ENCODE assay signal across 33 cellular contexts in genomic region chr11:117834838-117835443, GRCh38. TPM values are rescaled to one million over a fixed set of nuclear protein-coding genes. Genes with fewer than 3 reads are reported as not detected.
DNase-seq lines count a peak whose midpoint lies in the region; ATAC-seq, FAIRE-seq and TF ChIP-seq lines count a peak whose summit lies in the region.
"Had no signal": no experiment of that assay in that cellular context is flagged by ENCODE, and none has a peak within 500 bp of the region (broad histone marks: within the 10 kb centered on the region; RNA-seq: fewer than 3 reads in every experiment).

No MANE protein-coding gene starts in this region.

- H3K27ac Mint-ChIP-seq in T-helper 17 cell: peak overlapping the region; percentile 37
- H3K27ac Mint-ChIP-seq in T-helper 2 cell treated with Interferon-gamma antibody and Interleukin-4, amounts not matched to agents 5 μg/mL and 100 μg/mL, for 36 hours: no peak overlapping the region

- no peaks in the 10 kb centered on the region for H3K9me3 Mint-ChIP-seq in T-helper 2 cell treated with Interferon-gamma antibody and Interleukin-4, amounts not matched to agents 5 μg/mL and 100 μg/mL, for 36 hours
- H3K9me3 Mint-ChIP-seq: CD8-positive, alpha-beta memory T cell; nephron had no signal

- no peak for FAIRE-seq in HTR-8/SVneo (lab: Jason Lieb, UNC)
- FAIRE-seq: A549, endothelial cell of umbilical vein, GM12891 had no signal

- intact Hi-C loops in tibial artery (cut with DNase I; ENCODE audit: low total_unique reads): no loop called here

- peak; percentile 10 for DNase-seq in activated effector memory CD4-positive, alpha-beta T cell treated with anti-CD3 and anti-CD28 coated beads, Interleukin-2, amount 50 U/mL, for 16 hours
- DNase-seq in activated effector memory CD4-positive, alpha-beta T cell treated with Interleukin-2 at 50 U/mL for 16 hours: no peak
- no peak for DNase-seq in T-helper 17 cell
- peak; percentile 60 for DNase-seq in mesenteric fat pad (ENCODE audit: low spot score)
- peak; percentile 9 to 39 for DNase-seq in tibial artery
- no peak for DNase-seq in NCI-H748 treated with DMSO at 0.1 percent for 48 hours (lab: John Stamatoyannopoulos, UW)
- DNase-seq in T-helper 2 cell treated with Interferon-gamma antibody and Interleukin-4, amounts not matched to agents 5 μg/mL and 100 μg/mL, for 36 hours (ENCODE audit: low spot score): no peak
- DNase-seq in HTR-8/SVneo (ENCODE audit: insufficient read length, low spot score): no peak
- DNase-seq: activated CD4-positive, alpha-beta T cell treated with anti-CD3 and anti-CD28 coated beads for 4 hours; activated T-cell treated with anti-CD3 and anti-CD28 coated beads, Interleukin-2, amount 50 U/mL, for 1 hour; DMS 273 treated with DMSO at 0.1 percent for 48 hours; mammary epithelial cell; NCI-H1930; NCI-H524; retina; SHP77; stimulated activated naive CD4-positive, alpha-beta T cell treated with Interleukin-2 at 50 U/mL for 16 hours had no signal

- H3K4me3 ChIP-seq in tibial artery: no peak overlapping the region
- H3K4me3 ChIP-seq: A549, hepatocyte, ovary, skin epidermis, thoracic aorta, vagina had no signal

- H3K36me3 ChIP-seq in tibial artery: peaks cover 0 to 5% (median 0%) of the 10 kb centered on the region in 3 donors
- H3K36me3 ChIP-seq: ovary, thoracic aorta, vagina had no signal

- no peaks in the 10 kb centered on the region for H3K36me3 Mint-ChIP-seq in T-helper 17 cell (ENCODE audit: low read depth)
- H3K36me3 Mint-ChIP-seq in T-helper 2 cell treated with Interferon-gamma antibody and Interleukin-4, amounts not matched to agents 5 μg/mL and 100 μg/mL, for 36 hours (ENCODE audit: low read depth): no peaks in the 10 kb centered on the region
- H3K36me3 Mint-ChIP-seq: CD8-positive, alpha-beta memory T cell had no signal

- no peak overlapping the region for H3K27ac ChIP-seq in tibial artery
- H3K27ac ChIP-seq: A549, ovary, skin epidermis, thoracic aorta, vagina had no signal

- peaks cover 0 to 47% of the 10 kb centered on the region in 2 donors for H3K27me3 ChIP-seq in tibial artery
- H3K27me3 ChIP-seq: hepatocyte, ovary, vagina had no signal

- no peak for ATAC-seq in T-helper 17 cell
- ATAC-seq: A549 had no signal

- no peaks in the 10 kb centered on the region for H3K9me3 ChIP-seq in T-helper 17 cell (ENCODE audit: control insufficient read depth, low read length, poor library complexity, severe bottlenecking)
- no peaks in the 10 kb centered on the region for H3K9me3 ChIP-seq in tibial artery
- H3K9me3 ChIP-seq: A549, ovary, thoracic aorta, vagina had no signal

- H3K4me3 Mint-ChIP-seq in T-helper 17 cell: no peak overlapping the region
- no peak overlapping the region for H3K4me3 Mint-ChIP-seq in T-helper 2 cell treated with Interferon-gamma antibody and Interleukin-4, amounts not matched to agents 5 μg/mL and 100 μg/mL, for 36 hours
- H3K4me3 Mint-ChIP-seq: CD8-positive, alpha-beta memory T cell; nephron had no signal

- TF ChIP-seq CTCF in tibial artery (IDR thresholded peaks at IDR 0.05): no peak

- peaks cover 0 to 2% (median 0%) of the 10 kb centered on the region in 4 donors for H3K4me1 ChIP-seq in tibial artery

- peaks cover 33% of the 10 kb centered on the region for H3K27me3 Mint-ChIP-seq in T-helper 17 cell
- peaks cover 13% of the 10 kb centered on the region for H3K27me3 Mint-ChIP-seq in T-helper 2 cell treated with Interferon-gamma antibody and Interleukin-4, amounts not matched to agents 5 μg/mL and 100 μg/mL, for 36 hours (ENCODE audit: low read depth)

- H3K4me1 Mint-ChIP-seq in T-helper 17 cell: peaks cover 12% of the 10 kb centered on the region
- peaks cover 8% of the 10 kb centered on the region for H3K4me1 Mint-ChIP-seq in T-helper 2 cell treated with Interferon-gamma antibody and Interleukin-4, amounts not matched to agents 5 μg/mL and 100 μg/mL, for 36 hours (ENCODE audit: low read depth)

RNA-seq across cellular contexts. Expression of gene FXYD2, which starts 10.4 kb away (rescaled TPM):
- total RNA-seq in T-helper 17 cell (1 to 10 TPM in 1 of 2 donors, not detected in 1; 1.3 TPM), mesenteric fat pad (3.2 TPM)
- total RNA-seq: H4, HT1080, M059J, mammary epithelial cell, thoracic aorta had no signal

RNA-seq across cellular contexts. Expression of gene DSCAML1, which starts 37.9 kb away (rescaled TPM):
- total RNA-seq in T-helper 17 cell: under 1 TPM; 0.21 to 0.92 TPM
- 0.45 TPM for total RNA-seq in mesenteric fat pad
- total RNA-seq: dermis microvascular lymphatic vessel endothelial cell, endothelial cell of umbilical vein, fibroblast of lung, H4, HT1080, M059J, mammary epithelial cell had no signal

RNA-seq across cellular contexts. Expression of gene FXYD6, which starts 41.5 kb away (rescaled TPM):
- total RNA-seq in T-helper 17 cell (under 1 TPM in 1 of 2 donors, not detected in 1; 0.62 TPM), mesenteric fat pad (21.5 TPM)
- total RNA-seq: T-helper 2 cell treated with Interferon-gamma antibody and Interleukin-4, amounts not matched to agents 100 ng/mL and 5 ng/mL, for 36 hours had no signal

Comparison
In these comparisons a context has a peak if more than half of its experiments do, and no peak if none do; other contexts are left out.
1. DNase-seq: peak in activated effector memory CD4-positive, alpha-beta T cell treated with anti-CD3 and anti-CD28 coated beads, Interleukin-2, amount 50 U/mL, for 16 hours (single experiment), mesenteric fat pad (single experiment) and tibial artery (2 of 2); none in activated effector memory CD4-positive, alpha-beta T cell treated with Interleukin-2 at 50 U/mL for 16 hours (single experiment), T-helper 17 cell (0 of 3), NCI-H748 treated with DMSO at 0.1 percent for 48 hours (single experiment), T-helper 2 cell treated with Interferon-gamma antibody and Interleukin-4, amounts not matched to agents 5 μg/mL and 100 μg/mL, for 36 hours (single experiment) and HTR-8/SVneo (single experiment).
2. RNA of gene FXYD6, which starts 41.5 kb away (total RNA-seq): 21.5 TPM in mesenteric fat pad (single experiment); 0.62 TPM in T-helper 17 cell; every median in the first group is over 10 times any median in the second.